In the genomic region with DNA sequence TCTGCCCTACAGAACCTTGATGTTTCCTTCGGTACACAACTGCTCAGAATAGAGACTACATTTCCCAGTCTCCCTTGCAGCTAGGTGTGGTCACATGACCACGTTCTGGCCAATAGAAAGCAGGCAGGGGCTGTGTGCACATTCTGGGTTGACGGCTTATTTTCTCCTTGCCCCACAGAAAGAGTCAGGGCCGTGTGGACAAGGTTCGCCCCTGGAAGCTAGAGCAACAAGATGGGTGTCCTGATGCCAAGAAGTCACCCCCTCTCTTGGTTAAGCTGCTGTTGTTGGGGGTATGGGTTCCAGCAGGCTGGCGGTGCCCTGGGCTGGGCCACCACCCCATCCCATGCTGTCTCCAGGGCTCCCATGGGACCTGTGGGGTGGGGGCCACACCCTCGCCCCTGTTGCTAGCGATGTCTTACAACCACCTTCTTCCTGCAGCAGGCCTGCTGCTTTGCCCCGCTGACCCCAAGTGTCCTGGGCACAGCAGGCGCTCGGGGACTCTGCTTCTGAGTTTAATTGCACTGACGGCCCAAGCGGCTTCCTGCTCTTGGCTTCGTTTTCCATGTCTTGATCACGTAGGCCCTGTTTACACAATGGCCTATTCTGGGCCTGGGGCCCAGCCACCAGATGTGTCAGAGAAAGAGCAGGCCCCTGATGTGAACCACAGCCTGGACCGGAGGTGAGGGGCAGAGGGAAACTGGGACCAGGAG, we compare ENCODE assay signal across 9 cellular contexts. TPM values are rescaled to one million over a fixed set of nuclear protein-coding genes. Genes with fewer than 3 reads are reported as not detected.
DNase-seq lines count a peak whose midpoint lies in the region; ATAC-seq and TF ChIP-seq lines count a peak whose summit lies in the region.
"Had no signal": no experiment of that assay in that cellular context is flagged by ENCODE, and none has a peak within 500 bp of the region (broad histone marks: within the 10 kb centered on the region; RNA-seq: fewer than 3 reads in every experiment).

No MANE protein-coding gene starts in this region.

- no peaks in the 10 kb centered on the region for H3K9me3 Mint-ChIP-seq in Caco-2 (ENCODE audit: unreplicated experiment)
- H3K9me3 Mint-ChIP-seq: T-helper 1 cell treated with Interleukin-12 subunit alpha and Interleukin-12 subunit beta and Interleukin-4 antibody, amounts not matched to agents 30 μg/mL and 1 μg/mL, for 36 hours had no signal

- peak overlapping the region; percentile 48 for H3K27ac Mint-ChIP-seq in Caco-2 (ENCODE audit: unreplicated experiment)
- H3K27ac Mint-ChIP-seq: T-helper 1 cell treated with Interleukin-12 subunit alpha and Interleukin-12 subunit beta and Interleukin-4 antibody, amounts not matched to agents 30 μg/mL and 1 μg/mL, for 36 hours had no signal

- peak overlapping the region; percentile 22 for H3K4me3 Mint-ChIP-seq in Caco-2 (ENCODE audit: unreplicated experiment)
- H3K4me3 Mint-ChIP-seq: T-helper 1 cell treated with Interleukin-12 subunit alpha and Interleukin-12 subunit beta and Interleukin-4 antibody, amounts not matched to agents 30 μg/mL and 1 μg/mL, for 36 hours had no signal

- CTCF ChIA-PET in Caco-2 (lab: Charles Lee): interaction anchor here (0.6 to 2.3 kb wide), 5 partner anchors 48 to 408 kb away, joined by 3 to 15 read pairs (median 5); no protein-coding TSS in a partner anchor

- H3K27me3 ChIP-seq in Caco-2 (replicated peaks; ENCODE audit: control insufficient read depth, insufficient read depth, low read length) (no peaks in the 10 kb centered on the region), body of pancreas (no peaks in the 10 kb centered on the region)

- ATAC-seq in GM21515 (IDR thresholded peaks at IDR 0.05; ENCODE audit: unreplicated experiment) (peak; percentile 78), body of pancreas (peak; percentile 76), sciatic nerve (peak; percentile 90)

- POLR2A ChIA-PET in Caco-2 (lab: Charles Lee): no interaction called here

- peaks cover 4% of the 10 kb centered on the region for H3K36me3 Mint-ChIP-seq in Caco-2 (ENCODE audit: insufficient read depth, unreplicated experiment)

- H3K4me1 Mint-ChIP-seq in Caco-2 (ENCODE audit: low read depth, unreplicated experiment): no peaks in the 10 kb centered on the region

- H3K9me3 ChIP-seq in Caco-2 (no peaks in the 10 kb centered on the region), body of pancreas (no peaks in the 10 kb centered on the region)

- H3K4me3 ChIP-seq in Caco-2 (ENCODE audit: low read depth, low read length) (no peak overlapping the region), body of pancreas (no peak overlapping the region)

- TF ChIP-seq CTCF in Caco-2 (IDR thresholded peaks at IDR 0.05; ENCODE audit: insufficient read depth in 1 of 2, low read depth in 1 of 2, low read length in 1 of 2, severe bottlenecking in 1 of 2, unreplicated experiment in 1 of 2) (no peak), body of pancreas (IDR thresholded peaks at IDR 0.05) (no peak)

- H3K4me1 ChIP-seq in Caco-2 (no peaks in the 10 kb centered on the region), body of pancreas (peaks cover 33% of the 10 kb centered on the region)

- peak; percentile 66 to 73 for DNase-seq in Caco-2
- peak; percentile 86 for DNase-seq in LHCN-M2 (ENCODE audit: low read depth)
- peak; percentile 84 for DNase-seq in SK-N-DZ (ENCODE audit: low spot score)
- peak; percentile 70 to 88 (median 84) for DNase-seq in body of pancreas
- DNase-seq in hippocampal formation (lab: John Stamatoyannopoulos, UW): peak; percentile 71 to 79
- DNase-seq in sciatic nerve (ENCODE audit: low spot score): peak; percentile 86
- DNase-seq in NCI-H1048 (lab: John Stamatoyannopoulos, UW): no peak

- intact Hi-C loops in Caco-2 (cut with micrococcal nuclease; ENCODE audit: unreplicated experiment) (no loop called here), body of pancreas (cut with DNase I) (no loop called here), sciatic nerve (cut with DNase I) (no loop called here)

- peak in 1 of 3 donors; percentile 29 for TF ChIP-seq POLR2A in body of pancreas (IDR thresholded peaks at IDR 0.05)

- no TSS peak for BruUV-seq in Caco-2 (replicated peaks; lab: Mats Ljungman, UMichigan)

- H3K36me3 ChIP-seq in Caco-2 (ENCODE audit: control insufficient read depth, insufficient read depth, low read length): no peaks in the 10 kb centered on the region
- no peaks in the 10 kb centered on the region for H3K36me3 ChIP-seq in body of pancreas (replicated peaks in 1 of 2; ENCODE audit: insufficient read depth in 1 of 2, low read depth in 2 of 2)

- WGBS in body of pancreas, 2 donors: 24 to 35% methylated on average over 6 to 16 of the region's 16 CpGs

- H3K27me3 Mint-ChIP-seq in Caco-2 (ENCODE audit: insufficient read depth, unreplicated experiment): no peaks in the 10 kb centered on the region

- peak overlapping the region; percentile 44 to 83 (median 74) for H3K27ac ChIP-seq in body of pancreas

RNA-seq across cellular contexts. Expression of gene ABTB1, which starts 24.9 kb away (rescaled TPM):
- total RNA-seq in Caco-2 (2022) (6.2 TPM in 2 replicates), LHCN-M2 (2014; rRNA removed) (4.0 and 5.2 TPM in 2 replicates), body of pancreas (10 to 100 TPM; 21.4 to 34.0 TPM), sciatic nerve (98.8 TPM)
- polyA plus RNA-seq in LHCN-M2 (2012): 16.7 TPM
- 0.16 and 0.42 TPM in 2 replicates for polyA plus RNA-seq in SK-N-DZ (2014; cell fraction: cytosol; rRNA removed)
- polyA plus RNA-seq in SK-N-DZ (2014; cell fraction: nucleus; rRNA removed): 5.8 and 20.0 TPM in 2 replicates
